In genomic region chr6:71510856-71511255, GRCh38 we compare ENCODE assay signal across 16 cellular contexts.
"Had no signal": no experiment of that assay in that cellular context is flagged by ENCODE, and none has a peak within 500 bp of the region (broad histone marks: within the 10 kb centered on the region; RNA-seq: fewer than 3 reads in every experiment).

No MANE protein-coding gene starts in this region.

- H3K9ac ChIP-seq: neural progenitor cell, parathyroid adenoma had no signal

- H3K79me2 ChIP-seq: hepatocyte, parathyroid adenoma had no signal

- ATAC-seq: natural killer cell had no signal

- H3K27me3 ChIP-seq: hepatocyte, neural progenitor cell, right atrium auricular region, sigmoid colon, tibial artery, upper lobe of left lung, uterus had no signal

- DNase-seq: cerebellar nuclear complex; erythroblast; natural killer cell; stimulated activated CD4-positive, alpha-beta T cell treated with anti-CD3 and anti-CD28 coated beads, Interleukin-12 subunit alpha, Interleukin-12 subunit beta, amount 100 ng/mL, for 4 hours had no signal

- H3K4me2 ChIP-seq: hepatocyte, neural progenitor cell had no signal

- H3K9me3 ChIP-seq: mucosa of descending colon, psoas muscle, right atrium auricular region, sigmoid colon, tibial artery, upper lobe of left lung, uterus had no signal

- H3K36me3 ChIP-seq: neural progenitor cell, right atrium auricular region, sigmoid colon, tibial artery, upper lobe of left lung, uterus had no signal

- H3K4me3 ChIP-seq: hepatocyte, mucosa of descending colon, neural progenitor cell, psoas muscle, right atrium auricular region, sigmoid colon, tibial artery, upper lobe of left lung, uterus had no signal

- H3K4me1 ChIP-seq: neural progenitor cell, parathyroid adenoma, uterus had no signal

- FAIRE-seq: colon, small intestine had no signal

- H3K27ac ChIP-seq: hepatocyte, neural progenitor cell, parathyroid adenoma, psoas muscle, right atrium auricular region, tibial artery, uterus had no signal

- H2AFZ ChIP-seq: hepatocyte, neural progenitor cell, parathyroid adenoma had no signal
